ENCODE assay signal across 8 cellular contexts in genomic region chr11:83285771-83286528, GRCh38. TPM values are rescaled to one million over a fixed set of nuclear protein-coding genes. Genes with fewer than 3 reads are reported as not detected.
DNase-seq lines count a peak whose midpoint lies in the region; ATAC-seq and TF ChIP-seq lines count a peak whose summit lies in the region.

CCDC90B (minus strand) TSS chr11:83286367; CDS start chr11:83285972, 395 bp downstream.

- no peaks in the 10 kb centered on the region for H3K36me3 ChIP-seq in heart right ventricle
- no peaks in the 10 kb centered on the region for H3K36me3 ChIP-seq in upper lobe of left lung

- peak; percentile 15 to 96 (median 80) for TF ChIP-seq POLR2A in upper lobe of left lung (IDR thresholded peaks at IDR 0.05)

- H3K4me3 ChIP-seq in heart right ventricle = peak within 1 kb of the TSS; percentile 56 to 90 (median 80)
- H3K4me3 ChIP-seq in upper lobe of left lung = peak within 1 kb of the TSS; percentile 70 to 92 (median 84)

- in situ Hi-C loops in GM13976 (cut with MboI; ENCODE audit: low sequenced_read_pairs, unreplicated experiment) = loop anchor here (25.0 kb wide), 1 partner anchor 526 kb away; no protein-coding TSS in a partner anchor

- H3K4me1 ChIP-seq in heart right ventricle (peaks cover 0 to 42% (median 35%) of the 10 kb centered on the region in 9 donors), upper lobe of left lung (peaks cover 15 to 40% (median 18%) of the 10 kb centered on the region in 4 donors)

- peak; percentile 67 for TF ChIP-seq CTCF in GM13976 (IDR thresholded peaks at IDR 0.05; ENCODE audit: borderline replicate concordance, control extremely low read depth, extremely low read depth, insufficient read depth, missing control alignments)
- TF ChIP-seq CTCF in heart right ventricle (IDR thresholded peaks at IDR 0.05) = peak in 4 of 9 donors; percentile 38 to 56 (median 47)
- TF ChIP-seq CTCF in upper lobe of left lung (IDR thresholded peaks at IDR 0.05) = peak in 3 of 6 experiments; percentile 7 to 45 (median 9)

- DNase-seq in GM13976 (ENCODE audit: low spot score) (peak; percentile 94), NCI-H146 treated with DMSO at 0.1 percent for 48 hours (lab: John Stamatoyannopoulos, UW; ENCODE audit: unreplicated experiment) (peak; percentile 96), amniotic epithelial cell (ENCODE audit: low read depth) (peak; percentile 99), heart right ventricle (peak; percentile 91 to 97), posterior cingulate gyrus (peak; percentile 95 to 99 (median 98)), upper lobe of left lung (peak; percentile 93 to 98)

- intact Hi-C loops in T-helper 1 cell treated with Interleukin-12 subunit alpha and Interleukin-12 subunit beta and Interleukin-4 antibody, amounts not matched to agents 30 ng/mL and 1 ng/mL, for 36 hours (cut with micrococcal nuclease) = loop anchor here (1.0 to 2.0 kb wide), 10 partner anchors 36 to 419 kb away; partner anchors contain the start of genes ANKRD42 and DDIAS
- intact Hi-C loops in heart right ventricle (cut with DNase I) = loop anchor here in 2 of 10 donors (10.0 kb wide), 2 partner anchors 211 to 381 kb away; partner anchors contain the start of genes DDIAS (in 1 of the 2), PRCP (in 1 of the 2) and RAB30 (in 1 of the 2)
- intact Hi-C loops in posterior cingulate gyrus (cut with DNase I) = loop anchor here (2.0 to 10.0 kb wide), 2 partner anchors 93 to 381 kb away; partner anchors contain the start of genes ANKRD42, DDIAS and PRCP

- H3K27me3 ChIP-seq in heart right ventricle (no peaks in the 10 kb centered on the region), upper lobe of left lung (no peaks in the 10 kb centered on the region)

- H3K9me3 ChIP-seq in heart right ventricle (no peaks in the 10 kb centered on the region), upper lobe of left lung (no peaks in the 10 kb centered on the region)

- peak in 1 of 4 donors; percentile 33 for TF ChIP-seq EP300 in upper lobe of left lung (IDR thresholded peaks at IDR 0.05)

- WGBS in heart right ventricle, 2 donors = 0% methylated on average over 55 of the region's 55 CpGs
- WGBS in upper lobe of left lung, 2 donors = 0 to 1% methylated on average over 37 to 42 of the region's 55 CpGs

- H3K27ac ChIP-seq in heart right ventricle (peak within 1 kb of the TSS; percentile 87 to 99 (median 96)), upper lobe of left lung (peak within 1 kb of the TSS; percentile 90 to 99 (median 98))

- ATAC-seq in HG02870 (IDR thresholded peaks at IDR 0.05; ENCODE audit: unreplicated experiment) (peak; percentile 86), heart right ventricle (peak; percentile 97 to 99 (median 98)), upper lobe of left lung (ENCODE audit: low FRiP score in 2 of 2) (peak; percentile 98 to 99)

RNA-seq across cellular contexts. Expression of gene CCDC90B, which starts in this region (rescaled TPM):
- 24.9 and 29.1 TPM in 2 replicates for total RNA-seq in T-helper 1 cell treated with Interleukin-12 subunit alpha and Interleukin-12 subunit beta and Interleukin-4 antibody, amounts not matched to agents 30 ng/mL and 1 ng/mL, for 36 hours
- total RNA-seq in heart right ventricle (10 to 100 TPM; 22.3 to 34.3 (median 28.2) TPM), upper lobe of left lung (10 to 100 TPM in 5 of 6 donors, 1 to 10 TPM in 1; 8.9 to 40.7 (median 20.9) TPM)
- 10 to 100 TPM; 14.7 to 23.9 TPM for polyA plus RNA-seq in heart right ventricle

Comparison
In these comparisons a context has a peak if more than half of its experiments do, and no peak if none do; other contexts are left out.
1. Peak in every context shown above with its lines: DNase-seq, ATAC-seq, H3K4me3 ChIP-seq and H3K27ac ChIP-seq.